Comparison of ENCODE assay signal across 35 cellular contexts in genomic region chr3:191922570-191922969, GRCh38.
"Had no signal": no experiment of that assay in that cellular context is flagged by ENCODE, and none has a peak within 500 bp of the region (broad histone marks: within the 10 kb centered on the region; RNA-seq: fewer than 3 reads in every experiment).

No MANE protein-coding gene starts in this region.

- H3K27ac ChIP-seq: adrenal gland, body of pancreas, breast epithelium, SJCRH30, SK-N-MC had no signal

- H3K4me1 ChIP-seq: adrenal gland, body of pancreas, breast epithelium, SJCRH30 had no signal

- H3K27me3 ChIP-seq: adrenal gland, body of pancreas, breast epithelium, MG63, SJCRH30 had no signal

- H3K36me3 ChIP-seq: adrenal gland, breast epithelium, MG63, SJCRH30 had no signal

- H3K27me3 Mint-ChIP-seq: activated CD4-positive, alpha-beta memory T cell treated with anti-CD3 and anti-CD28 coated beads, Interleukin-2, amount 10 ng/mL, durations not matched to agents 7 days and 5 days; activated CD8-positive, alpha-beta memory T cell treated with anti-CD3 and anti-CD28 coated beads, Interleukin-2, amount 10 ng/mL, durations not matched to agents 7 days and 5 days; activated naive CD4-positive, alpha-beta T cell treated with anti-CD3 and anti-CD28 coated beads, Interleukin-2, amount 50 U/mL, for 24 hours; activated T-helper 17 cell treated with anti-CD3 and anti-CD28 coated beads, Interleukin-2, amount 50 U/mL, for 72 hours had no signal

- H3K36me3 Mint-ChIP-seq: activated CD8-positive, alpha-beta memory T cell treated with anti-CD3 and anti-CD28 coated beads, Interleukin-2, amount 10 ng/mL, durations not matched to agents 7 days and 5 days; activated naive CD4-positive, alpha-beta T cell treated with anti-CD3 and anti-CD28 coated beads, Interleukin-2, amount 50 U/mL, for 24 hours had no signal

- H3K27ac Mint-ChIP-seq: activated CD4-positive, alpha-beta memory T cell treated with anti-CD3 and anti-CD28 coated beads, Interleukin-2, amount 10 ng/mL, durations not matched to agents 7 days and 5 days; activated CD8-positive, alpha-beta memory T cell treated with anti-CD3 and anti-CD28 coated beads, Interleukin-2, amount 10 ng/mL, durations not matched to agents 7 days and 5 days; activated naive CD4-positive, alpha-beta T cell treated with anti-CD3 and anti-CD28 coated beads, Interleukin-2, amount 50 U/mL, for 24 hours; activated T-cell treated with anti-CD3 and anti-CD28 coated beads, Interleukin-2, amount 50 U/mL, for 72 hours; activated T-helper 17 cell treated with anti-CD3 and anti-CD28 coated beads, Interleukin-2, amount 50 U/mL, for 72 hours; T-helper 1 cell treated with Interleukin-12 subunit alpha and Interleukin-12 subunit beta and Interleukin-4 antibody, amounts not matched to agents 30 μg/mL and 1 μg/mL, for 36 hours; T-helper 2 cell treated with Interferon-gamma antibody and Interleukin-4, amounts not matched to agents 5 μg/mL and 100 μg/mL, for 36 hours had no signal

- H3K4me3 Mint-ChIP-seq: activated CD4-positive, alpha-beta memory T cell treated with anti-CD3 and anti-CD28 coated beads, Interleukin-2, amount 10 ng/mL, durations not matched to agents 7 days and 5 days; activated CD8-positive, alpha-beta memory T cell treated with anti-CD3 and anti-CD28 coated beads, Interleukin-2, amount 10 ng/mL, durations not matched to agents 7 days and 5 days; activated naive CD4-positive, alpha-beta T cell treated with anti-CD3 and anti-CD28 coated beads, Interleukin-2, amount 50 U/mL, for 24 hours; activated T-cell treated with anti-CD3 and anti-CD28 coated beads, Interleukin-2, amount 50 U/mL, for 72 hours; activated T-helper 17 cell treated with anti-CD3 and anti-CD28 coated beads, Interleukin-2, amount 50 U/mL, for 72 hours; T-helper 1 cell treated with Interleukin-12 subunit alpha and Interleukin-12 subunit beta and Interleukin-4 antibody, amounts not matched to agents 30 μg/mL and 1 μg/mL, for 36 hours; T-helper 2 cell treated with Interferon-gamma antibody and Interleukin-4, amounts not matched to agents 5 μg/mL and 100 μg/mL, for 36 hours had no signal

- H3K4me1 Mint-ChIP-seq: activated CD4-positive, alpha-beta memory T cell treated with anti-CD3 and anti-CD28 coated beads, Interleukin-2, amount 10 ng/mL, durations not matched to agents 7 days and 5 days; activated CD8-positive, alpha-beta memory T cell treated with anti-CD3 and anti-CD28 coated beads, Interleukin-2, amount 10 ng/mL, durations not matched to agents 7 days and 5 days; activated naive CD4-positive, alpha-beta T cell treated with anti-CD3 and anti-CD28 coated beads, Interleukin-2, amount 50 U/mL, for 24 hours; activated T-helper 17 cell treated with anti-CD3 and anti-CD28 coated beads, Interleukin-2, amount 50 U/mL, for 72 hours had no signal

- H3K9me3 ChIP-seq: adrenal gland, body of pancreas, breast epithelium, MG63, SJCRH30 had no signal

- DNase-seq: activated CD4-positive, alpha-beta memory T cell treated with anti-CD3 and anti-CD28 coated beads, Interleukin-2, amount 10 ng/mL, durations not matched to agents 7 days and 5 days; activated CD4-positive, alpha-beta T cell treated with anti-CD3 and anti-CD28 coated beads for 48 hours; activated CD8-positive, alpha-beta memory T cell treated with anti-CD3 and anti-CD28 coated beads for 24 hours; activated CD8-positive, alpha-beta memory T cell treated with anti-CD3 and anti-CD28 coated beads, Interleukin-2, amount 10 ng/mL, durations not matched to agents 7 days and 5 days; activated gamma-delta T cell; activated naive CD4-positive, alpha-beta T cell treated with Interleukin-2 at 50 U/mL for 16 hours; activated T-cell treated with anti-CD3 and anti-CD28 coated beads, Interleukin-2, amount 50 U/mL, for 1 hour; activated T-cell treated with anti-CD3 and anti-CD28 coated beads, Interleukin-2, amount 50 U/mL, for 72 hours; adrenal gland; body of pancreas; caudate nucleus; cerebellar nuclear complex; Kasumi-1; KG1; MG63; MV-4-11; NCI-H1092; NCI-H1436 treated with DMSO at 0.1 percent for 48 hours; NCI-H1694 treated with DMSO at 0.1 percent for 48 hours; NCI-H2029; NCI-H2107; NCI-H2171; NCI-H510A; NCI-H526; NCI-H748 treated with DMSO at 0.1 percent for 48 hours; SHP77; SJCRH30 had no signal

- H3K4me3 ChIP-seq: adrenal gland, body of pancreas, breast epithelium, MG63, SJCRH30, SK-N-MC had no signal

- FAIRE-seq: astrocyte, TTC549 had no signal
